In genomic region chr14:96797188-96797942, GRCh38 we compare ENCODE assay signal across 1 cellular context.
TF ChIP-seq lines count a peak whose summit lies in the region.

A gene with protein sequence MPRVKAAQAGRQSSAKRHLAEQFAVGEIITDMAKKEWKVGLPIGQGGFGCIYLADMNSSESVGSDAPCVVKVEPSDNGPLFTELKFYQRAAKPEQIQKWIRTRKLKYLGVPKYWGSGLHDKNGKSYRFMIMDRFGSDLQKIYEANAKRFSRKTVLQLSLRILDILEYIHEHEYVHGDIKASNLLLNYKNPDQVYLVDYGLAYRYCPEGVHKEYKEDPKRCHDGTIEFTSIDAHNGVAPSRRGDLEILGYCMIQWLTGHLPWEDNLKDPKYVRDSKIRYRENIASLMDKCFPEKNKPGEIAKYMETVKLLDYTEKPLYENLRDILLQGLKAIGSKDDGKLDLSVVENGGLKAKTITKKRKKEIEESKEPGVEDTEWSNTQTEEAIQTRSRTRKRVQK (plus strand): TSS chr14:96797382. CDS start chr14:96833472, 36,090 bp downstream.

TF ChIP-seq in K562, 482 proteins besides CTCF, POLR2A, EP300 and RAD21 (continued from another document and continues in another):
- TF ChIP-seq, protein P1, sequence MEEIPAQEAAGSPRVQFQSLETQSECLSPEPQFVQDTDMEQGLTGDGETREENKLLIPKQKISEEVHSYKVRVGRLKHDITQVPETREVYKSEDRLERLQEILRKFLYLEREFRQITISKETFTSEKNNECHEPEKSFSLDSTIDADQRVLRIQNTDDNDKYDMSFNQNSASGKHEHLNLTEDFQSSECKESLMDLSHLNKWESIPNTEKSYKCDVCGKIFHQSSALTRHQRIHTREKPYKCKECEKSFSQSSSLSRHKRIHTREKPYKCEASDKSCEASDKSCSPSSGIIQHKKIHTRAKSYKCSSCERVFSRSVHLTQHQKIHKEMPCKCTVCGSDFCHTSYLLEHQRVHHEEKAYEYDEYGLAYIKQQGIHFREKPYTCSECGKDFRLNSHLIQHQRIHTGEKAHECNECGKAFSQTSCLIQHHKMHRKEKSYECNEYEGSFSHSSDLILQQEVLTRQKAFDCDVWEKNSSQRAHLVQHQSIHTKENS (CRISPR knock-in tag; IDR thresholded peaks at IDR 0.05), result no peak
- TF ChIP-seq, protein P2, sequence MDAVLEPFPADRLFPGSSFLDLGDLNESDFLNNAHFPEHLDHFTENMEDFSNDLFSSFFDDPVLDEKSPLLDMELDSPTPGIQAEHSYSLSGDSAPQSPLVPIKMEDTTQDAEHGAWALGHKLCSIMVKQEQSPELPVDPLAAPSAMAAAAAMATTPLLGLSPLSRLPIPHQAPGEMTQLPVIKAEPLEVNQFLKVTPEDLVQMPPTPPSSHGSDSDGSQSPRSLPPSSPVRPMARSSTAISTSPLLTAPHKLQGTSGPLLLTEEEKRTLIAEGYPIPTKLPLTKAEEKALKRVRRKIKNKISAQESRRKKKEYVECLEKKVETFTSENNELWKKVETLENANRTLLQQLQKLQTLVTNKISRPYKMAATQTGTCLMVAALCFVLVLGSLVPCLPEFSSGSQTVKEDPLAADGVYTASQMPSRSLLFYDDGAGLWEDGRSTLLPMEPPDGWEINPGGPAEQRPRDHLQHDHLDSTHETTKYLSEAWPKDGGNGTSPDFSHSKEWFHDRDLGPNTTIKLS (IDR thresholded peaks at IDR 0.05; ENCODE audit: borderline replicate concordance, low read depth), result peak; percentile 90
- TF ChIP-seq ZBTB8A (IDR thresholded peaks at IDR 0.05; ENCODE audit: partially characterized antibody) (no peak), PPARD (CRISPR knock-in tag; IDR thresholded peaks at IDR 0.05) (no peak), FUS (optimal IDR thresholded peaks at IDR 0.05; ENCODE audit: low read depth, low read length) (no peak), ZNF584 (CRISPR knock-in tag; IDR thresholded peaks at IDR 0.05; ENCODE audit: low read depth) (no peak), ZBTB11 (CRISPR knock-in tag; IDR thresholded peaks at IDR 0.05) (peak in 1 of 3 experiments; percentile 72; a peak in 2 of 6 replicates), HMG20A (CRISPR knock-in tag; conservative IDR thresholded peaks at IDR 0.05) (no peak), FOXK1 (CRISPR knock-in tag; IDR thresholded peaks at IDR 0.05; ENCODE audit: borderline replicate concordance) (no peak), NONO (IDR thresholded peaks at IDR 0.05; ENCODE audit: low read depth in 2 of 2, low read length in 1 of 2) (peak; percentile 19 to 61; a peak in 1 of 4 replicates), ZFX (CRISPR knock-in tag; IDR thresholded peaks at IDR 0.05) (peak; percentile 90), CCAR2 (IDR thresholded peaks at IDR 0.05; ENCODE audit: low read depth, low read length) (no peak), ELK1 (CRISPR knock-in tag; IDR thresholded peaks at IDR 0.05) (no peak), PCBP1 (IDR thresholded peaks at IDR 0.05; ENCODE audit: low read depth, low read length, poor library complexity, severe bottlenecking) (no peak), NFIX (CRISPR knock-in tag; IDR thresholded peaks at IDR 0.05; ENCODE audit: low read depth) (no peak), SMAD1 (IDR thresholded peaks at IDR 0.05; ENCODE audit: low read depth, low read length, partially characterized antibody) (peak; percentile 77), NCOA4 (IDR thresholded peaks at IDR 0.05; ENCODE audit: partially characterized antibody) (no peak), U2AF1 (optimal IDR thresholded peaks at IDR 0.05; ENCODE audit: low read depth, low read length) (peak; percentile 73), DDX20 (tag; IDR thresholded peaks at IDR 0.05; ENCODE audit: low read depth) (no peak), EGR1 (conservative IDR thresholded peaks at IDR 0.05) (peak; percentile 64), RNF2 (IDR thresholded peaks at IDR 0.05) (0 out of 2 replicates have a peak, but pooled peaks have one; percentile 53), POLR2G (IDR thresholded peaks at IDR 0.05; ENCODE audit: low read depth, low read length) (peak; percentile 96), TRIM24 (IDR thresholded peaks at IDR 0.05) (no peak), HCFC1 (IDR thresholded peaks at IDR 0.05; ENCODE audit: low read depth, low read length) (peak; percentile 96), SUPT5H (IDR thresholded peaks at IDR 0.05) (peak; percentile 72), FOSL1 (tag; conservative IDR thresholded peaks at IDR 0.05) (no peak), ZNF431 (CRISPR knock-in tag; IDR thresholded peaks at IDR 0.05) (no peak), ZNF282 (CRISPR knock-in tag; IDR thresholded peaks at IDR 0.05) (0 out of 2 replicates have a peak, but pooled peaks have one; percentile 5), ZNF165 (CRISPR knock-in tag; IDR thresholded peaks at IDR 0.05; ENCODE audit: borderline replicate concordance) (no peak), E2F3 (CRISPR knock-in tag; IDR thresholded peaks at IDR 0.05) (peak; percentile 84), SIX5 (IDR thresholded peaks at IDR 0.05; ENCODE audit: borderline replicate concordance in 1 of 2, insufficient read depth in 1 of 2, low read depth in 1 of 2, low read length in 2 of 2) (peak; percentile 87 to 88; a peak in 3 of 4 replicates), GATAD2B (IDR thresholded peaks at IDR 0.05; ENCODE audit: borderline replicate concordance) (peak; percentile 80), RFX1 (IDR thresholded peaks at IDR 0.05) (peak; percentile 31; the same call in 1 of the 2 replicates), TAF9B (IDR thresholded peaks at IDR 0.05; ENCODE audit: partially characterized antibody) (no peak), ZC3H8 (IDR thresholded peaks at IDR 0.05) (no peak), ZNF695 (CRISPR knock-in tag; IDR thresholded peaks at IDR 0.05) (no peak), ETV6 (IDR thresholded peaks at IDR 0.05; ENCODE audit: borderline replicate concordance in 1 of 2, low read depth in 2 of 2, low read length in 1 of 2) (no peak), ETV6 (CRISPR knock-in tag; IDR thresholded peaks at IDR 0.05; ENCODE audit: borderline replicate concordance) (peak; percentile 80; the same call in 1 of the 2 replicates), MEF2D (tag; conservative IDR thresholded peaks at IDR 0.05; ENCODE audit: low read depth) (no peak), ZNF143 (CRISPR knock-in tag; IDR thresholded peaks at IDR 0.05) (peak; percentile 86), ELF1 (tag; IDR thresholded peaks at IDR 0.05) (peak; percentile 67), THRAP3 (IDR thresholded peaks at IDR 0.05; ENCODE audit: borderline replicate concordance) (no peak), MEIS2 (IDR thresholded peaks at IDR 0.05; ENCODE audit: partially characterized antibody) (no peak), PHB (CRISPR knock-in tag; IDR thresholded peaks at IDR 0.05) (no peak), SP1 (CRISPR knock-in tag; IDR thresholded peaks at IDR 0.05) (peak; percentile 58; the same call in 1 of the 2 replicates), MXI1 (IDR thresholded peaks at IDR 0.05; ENCODE audit: low read depth, low read length) (0 out of 2 replicates have a peak, but pooled peaks have one; percentile 2), NFE2L1 (tag; IDR thresholded peaks at IDR 0.05; ENCODE audit: borderline replicate concordance, low read depth) (no peak), ILK (tag; IDR thresholded peaks at IDR 0.05; ENCODE audit: borderline replicate concordance, low read depth) (no peak), ZNF780A (CRISPR knock-in tag; IDR thresholded peaks at IDR 0.05) (no peak)
- TF ChIP-seq, protein P3, sequence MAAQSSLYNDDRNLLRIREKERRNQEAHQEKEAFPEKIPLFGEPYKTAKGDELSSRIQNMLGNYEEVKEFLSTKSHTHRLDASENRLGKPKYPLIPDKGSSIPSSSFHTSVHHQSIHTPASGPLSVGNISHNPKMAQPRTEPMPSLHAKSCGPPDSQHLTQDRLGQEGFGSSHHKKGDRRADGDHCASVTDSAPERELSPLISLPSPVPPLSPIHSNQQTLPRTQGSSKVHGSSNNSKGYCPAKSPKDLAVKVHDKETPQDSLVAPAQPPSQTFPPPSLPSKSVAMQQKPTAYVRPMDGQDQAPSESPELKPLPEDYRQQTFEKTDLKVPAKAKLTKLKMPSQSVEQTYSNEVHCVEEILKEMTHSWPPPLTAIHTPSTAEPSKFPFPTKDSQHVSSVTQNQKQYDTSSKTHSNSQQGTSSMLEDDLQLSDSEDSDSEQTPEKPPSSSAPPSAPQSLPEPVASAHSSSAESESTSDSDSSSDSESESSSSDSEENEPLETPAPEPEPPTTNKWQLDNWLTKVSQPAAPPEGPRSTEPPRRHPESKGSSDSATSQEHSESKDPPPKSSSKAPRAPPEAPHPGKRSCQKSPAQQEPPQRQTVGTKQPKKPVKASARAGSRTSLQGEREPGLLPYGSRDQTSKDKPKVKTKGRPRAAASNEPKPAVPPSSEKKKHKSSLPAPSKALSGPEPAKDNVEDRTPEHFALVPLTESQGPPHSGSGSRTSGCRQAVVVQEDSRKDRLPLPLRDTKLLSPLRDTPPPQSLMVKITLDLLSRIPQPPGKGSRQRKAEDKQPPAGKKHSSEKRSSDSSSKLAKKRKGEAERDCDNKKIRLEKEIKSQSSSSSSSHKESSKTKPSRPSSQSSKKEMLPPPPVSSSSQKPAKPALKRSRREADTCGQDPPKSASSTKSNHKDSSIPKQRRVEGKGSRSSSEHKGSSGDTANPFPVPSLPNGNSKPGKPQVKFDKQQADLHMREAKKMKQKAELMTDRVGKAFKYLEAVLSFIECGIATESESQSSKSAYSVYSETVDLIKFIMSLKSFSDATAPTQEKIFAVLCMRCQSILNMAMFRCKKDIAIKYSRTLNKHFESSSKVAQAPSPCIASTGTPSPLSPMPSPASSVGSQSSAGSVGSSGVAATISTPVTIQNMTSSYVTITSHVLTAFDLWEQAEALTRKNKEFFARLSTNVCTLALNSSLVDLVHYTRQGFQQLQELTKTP (IDR thresholded peaks at IDR 0.05; ENCODE audit: low read depth in 1 of 2, partially characterized antibody in 2 of 2), result peak in 1 of 2 experiments; percentile 96
- TF ChIP-seq, protein P4, sequence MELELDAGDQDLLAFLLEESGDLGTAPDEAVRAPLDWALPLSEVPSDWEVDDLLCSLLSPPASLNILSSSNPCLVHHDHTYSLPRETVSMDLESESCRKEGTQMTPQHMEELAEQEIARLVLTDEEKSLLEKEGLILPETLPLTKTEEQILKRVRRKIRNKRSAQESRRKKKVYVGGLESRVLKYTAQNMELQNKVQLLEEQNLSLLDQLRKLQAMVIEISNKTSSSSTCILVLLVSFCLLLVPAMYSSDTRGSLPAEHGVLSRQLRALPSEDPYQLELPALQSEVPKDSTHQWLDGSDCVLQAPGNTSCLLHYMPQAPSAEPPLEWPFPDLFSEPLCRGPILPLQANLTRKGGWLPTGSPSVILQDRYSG (tag; conservative IDR thresholded peaks at IDR 0.05; ENCODE audit: low read depth), result no peak
